ENCODE assay signal across 21 cellular contexts in genomic region chr22:23133922-23134321, GRCh38. TPM values are rescaled to one million over a fixed set of nuclear protein-coding genes. Genes with fewer than 3 reads are reported as not detected.
DNase-seq lines count a peak whose midpoint lies in the region; ATAC-seq, FAIRE-seq and TF ChIP-seq lines count a peak whose summit lies in the region.
"Had no signal": no experiment of that assay in that cellular context is flagged by ENCODE, and none has a peak within 500 bp of the region (broad histone marks: within the 10 kb centered on the region; RNA-seq: fewer than 3 reads in every experiment).

No MANE protein-coding gene starts in this region.

- no peaks in the 10 kb centered on the region for H3K79me2 ChIP-seq in K562 (ENCODE audit: control insufficient read depth, insufficient read depth, low read length)

- TF ChIP-seq CTCF in natural killer cell (IDR thresholded peaks at IDR 0.05), result no peak
- no peak for TF ChIP-seq CTCF in K562 (IDR thresholded peaks at IDR 0.05 in 2 of 3, conservative IDR thresholded peaks at IDR 0.05 in 1 of 3; ENCODE audit: insufficient read depth in 2 of 3, low read depth in 1 of 3, low read length in 3 of 3)

- no peak overlapping the region for H3K4me3 ChIP-seq in K562
- H3K4me3 ChIP-seq: BLaER1 treated with 17β-estradiol and CSF1 and Interleukin-3, amounts not matched to agents 10 nM and 100 nM had no signal

- WGBS in K562 (ENCODE audit: insufficient coverage, low coverage, missing lambda C conversion rate), result 3% methylated on average over 10 of the region's 10 CpGs

- FAIRE-seq in K562 (lab: Jason Lieb, UNC), result no peak
- FAIRE-seq: D721Med, G401.6, GM12891, GM19239, H54, HTR-8/SVneo had no signal

- no peaks in the 10 kb centered on the region for H3K36me3 Mint-ChIP-seq in natural killer cell
- no peaks in the 10 kb centered on the region for H3K36me3 Mint-ChIP-seq in natural killer cell treated with Interleukin-12 subunit alpha and Interleukin-12 subunit beta and Interleukin-15 and Interleukin-18, amount 100 ng/mL, for 72 hours
- no peaks in the 10 kb centered on the region for H3K36me3 Mint-ChIP-seq in immature natural killer cell
- H3K36me3 Mint-ChIP-seq: CD8-positive, alpha-beta T cell had no signal

- no peak overlapping the region; a peak in 1 of 4 replicates for H3K9ac ChIP-seq in K562 (ENCODE audit: insufficient read depth in 1 of 2, low read depth in 2 of 2, low read length in 2 of 2)
- H3K9ac ChIP-seq: BLaER1 treated with 17β-estradiol and CSF1 and Interleukin-3, amounts not matched to agents 10 nM and 100 nM had no signal

- DNase-seq in natural killer cell, result no peak
- DNase-seq in natural killer cell treated with Interleukin-12 subunit alpha and Interleukin-12 subunit beta and Interleukin-15 and Interleukin-18, amount 100 ng/mL, for 72 hours (ENCODE audit: low spot score), result no peak
- peak in 3 of 4 experiments; percentile 49 to 55 (median 50) for DNase-seq in K562 (ENCODE audit: extremely low read depth in 1 of 4, low spot score in 3 of 4)
- DNase-seq in immature natural killer cell, result no peak
- no peak for DNase-seq in NCI-H526 treated with DMSO at 0.1 percent for 48 hours (lab: John Stamatoyannopoulos, UW)
- DNase-seq in central memory CD4-positive, alpha-beta T cell, result no peak
- DNase-seq: Caco-2; CD8-positive, alpha-beta T cell; HFFc6; IMR-90 had no signal

- peaks cover 21% of the 10 kb centered on the region for H4K20me1 ChIP-seq in K562 (replicated peaks; ENCODE audit: control insufficient read depth, insufficient read depth, low read length)
- H4K20me1 ChIP-seq: BLaER1 treated with 17β-estradiol and CSF1 and Interleukin-3, amounts not matched to agents 10 nM and 100 nM had no signal

- H3K4me3 Mint-ChIP-seq in natural killer cell (no peak overlapping the region), immature natural killer cell (peak overlapping the region in 1 of 5 donors; percentile 60)
- no peak overlapping the region for H3K4me3 Mint-ChIP-seq in natural killer cell treated with Interleukin-12 subunit alpha and Interleukin-12 subunit beta and Interleukin-15 and Interleukin-18, amount 100 ng/mL, for 72 hours
- H3K4me3 Mint-ChIP-seq: B cell; CD8-positive, alpha-beta T cell; HFFc6 had no signal

- no peaks in the 10 kb centered on the region; a peak in 1 of 5 replicates for H3K4me1 ChIP-seq in K562 (replicated peaks in 1 of 2; ENCODE audit: control insufficient read depth in 2 of 2, insufficient read depth in 2 of 2, low read length in 2 of 2)
- H3K4me1 ChIP-seq: Caco-2 had no signal

- no peak for TF ChIP-seq EP300 in K562 (IDR thresholded peaks at IDR 0.05; ENCODE audit: low read length)

- CTCF ChIA-PET in K562 (lab: Yijun Ruan, JAX; ENCODE audit: low intra/inter-chr PET ratio), result interaction anchor here (0.7 to 12.0 kb wide), 2 partner anchors 175 to 383 kb away, joined by 3 to 549 read pairs; no protein-coding TSS in a partner anchor

- no peak overlapping the region for H3K4me2 ChIP-seq in K562 (ENCODE audit: insufficient read depth, low read length)

- no peak overlapping the region for H2AFZ ChIP-seq in K562 (ENCODE audit: low read depth, low read length)

- no peak for TF ChIP-seq POLR2A in K562 (conservative IDR thresholded peaks at IDR 0.05)

- in situ Hi-C loops in K562 (cut with MboI), result no loop called here

- no peak for ATAC-seq in natural killer cell
- no peak for ATAC-seq in natural killer cell treated with Interleukin-12 subunit alpha and Interleukin-12 subunit beta and Interleukin-15 and Interleukin-18, amount 100 ng/mL, for 72 hours
- ATAC-seq in K562, result peak; percentile 2; the same call in 2 of the 3 replicates
- ATAC-seq in activated CD4-positive, CD25-positive, alpha-beta regulatory T cell treated with anti-CD3 and anti-CD28 coated beads, Interleukin-2, amount 50 U/mL, for 24 hours, result no peak
- ATAC-seq: CD8-positive, alpha-beta T cell; HCT116 had no signal

- peaks cover 16 to 37% of the 10 kb centered on the region in 2 donors for H3K4me1 Mint-ChIP-seq in natural killer cell
- peaks cover 21 to 29% of the 10 kb centered on the region in 2 donors for H3K4me1 Mint-ChIP-seq in natural killer cell treated with Interleukin-12 subunit alpha and Interleukin-12 subunit beta and Interleukin-15 and Interleukin-18, amount 100 ng/mL, for 72 hours (ENCODE audit: low read depth in 2 of 2)
- peaks cover 54 to 56% of the 10 kb centered on the region in 2 donors for H3K4me1 Mint-ChIP-seq in immature natural killer cell

- no peaks in the 10 kb centered on the region for H3K27me3 Mint-ChIP-seq in natural killer cell (ENCODE audit: low read depth in 2 of 2)
- H3K27me3 Mint-ChIP-seq in natural killer cell treated with Interleukin-12 subunit alpha and Interleukin-12 subunit beta and Interleukin-15 and Interleukin-18, amount 100 ng/mL, for 72 hours, result no peaks in the 10 kb centered on the region
- peaks cover 10 to 13% (median 13%) of the 10 kb centered on the region in 3 donors for H3K27me3 Mint-ChIP-seq in immature natural killer cell (ENCODE audit: low read depth in 3 of 3)
- H3K27me3 Mint-ChIP-seq: B cell had no signal

- TF ChIP-seq RAD21 in K562 (CRISPR knock-in tag; conservative IDR thresholded peaks at IDR 0.05 in 1 of 2, IDR thresholded peaks at IDR 0.05 in 1 of 2), result no peak

- no peaks in the 10 kb centered on the region for H3K36me3 ChIP-seq in K562 (ENCODE audit: control insufficient read depth, insufficient read depth, low read length)
- H3K36me3 ChIP-seq: BLaER1 treated with 17β-estradiol and CSF1 and Interleukin-3, amounts not matched to agents 10 nM and 100 nM had no signal

- peaks cover 4% of the 10 kb centered on the region for H3K9me1 ChIP-seq in K562 (ENCODE audit: control insufficient read depth, insufficient read depth, low read length)

- H3K27ac ChIP-seq in K562 (ENCODE audit: extremely low read depth, low read depth, low read length), result no peak overlapping the region

- BruUV-seq in K562 (replicated peaks; lab: Mats Ljungman, UMichigan), result no TSS peak

- peak overlapping the region; percentile 54 to 81 for H3K27ac Mint-ChIP-seq in natural killer cell
- H3K27ac Mint-ChIP-seq in natural killer cell treated with Interleukin-12 subunit alpha and Interleukin-12 subunit beta and Interleukin-15 and Interleukin-18, amount 100 ng/mL, for 72 hours, result peak overlapping the region in 1 of 2 donors; percentile 64
- H3K27ac Mint-ChIP-seq in immature natural killer cell, result peak overlapping the region; percentile 29 to 91 (median 70)
- H3K27ac Mint-ChIP-seq: CD8-positive, alpha-beta T cell; HFFc6 had no signal

- peaks cover 56 to 61% of the 10 kb centered on the region in 2 experiments for H3K27me3 ChIP-seq in K562 (ENCODE audit: control insufficient read depth in 2 of 2, insufficient read depth in 2 of 2, low read length in 2 of 2)
- H3K27me3 ChIP-seq: BLaER1 treated with 17β-estradiol and CSF1 and Interleukin-3, amounts not matched to agents 10 nM and 100 nM had no signal

- H3K9me3 Mint-ChIP-seq in natural killer cell, result no peaks in the 10 kb centered on the region
- H3K9me3 Mint-ChIP-seq in natural killer cell treated with Interleukin-12 subunit alpha and Interleukin-12 subunit beta and Interleukin-15 and Interleukin-18, amount 100 ng/mL, for 72 hours, result no peaks in the 10 kb centered on the region
- no peaks in the 10 kb centered on the region for H3K9me3 Mint-ChIP-seq in immature natural killer cell
- H3K9me3 Mint-ChIP-seq: CD8-positive, alpha-beta T cell; HFFc6 had no signal

- POLR2A ChIA-PET in K562 (lab: Yijun Ruan, JAX), result interaction anchor here (0.8 to 8.6 kb wide), 9 partner anchors 6 to 64 kb away, joined by 3 to 74 read pairs (median 4); partner anchors contain the start of genes GNAZ and RSPH14

- intact Hi-C loops in natural killer cell (cut with micrococcal nuclease), result no loop called here
- intact Hi-C loops in K562 (cut with micrococcal nuclease), result loop anchor here (2.0 kb wide), 1 partner anchor 19 kb away; no protein-coding TSS in a partner anchor

- H3K9me3 ChIP-seq in K562 (replicated peaks; ENCODE audit: control insufficient read depth, insufficient read depth, low read depth, low read length), result no peaks in the 10 kb centered on the region
- H3K9me3 ChIP-seq: BLaER1 treated with 17β-estradiol and CSF1 and Interleukin-3, amounts not matched to agents 10 nM and 100 nM; Caco-2 had no signal

RNA-seq across cellular contexts. Expression of gene RSPH14, which starts 7.9 kb away (rescaled TPM):
- total RNA-seq in natural killer cell (1 to 10 TPM; 1.4 to 4.9 (median 1.4) TPM), K562 (2014; rRNA removed) (not detected in 2 replicates), K562 (2014; rRNA removed; fragmentation: Illumina TruSeq; extraction: Trizol) (not detected in 2 replicates), K562 (2015; rRNA removed; fragmentation: Illumina TruSeq; extraction: Trizol) (not detected in 2 replicates), K562 (2021) (not detected in 2 replicates)
- total RNA-seq in natural killer cell treated with Interleukin-12 subunit alpha and Interleukin-12 subunit beta and Interleukin-15 and Interleukin-18, amount 100 ng/mL, for 72 hours, result not detected
- total RNA-seq in K562 (2011; cell fraction: chromatin; rRNA removed; ENCODE audit: low replicate concordance), result not detected in 2 replicates
- not detected in 2 replicates for total RNA-seq in K562 (2011; cell fraction: nucleolus; rRNA removed)
- not detected in 2 replicates for total RNA-seq in K562 (2011; cell fraction: nucleoplasm; rRNA removed)
- polyA plus RNA-seq in K562 (2011; rRNA removed) (0.24 TPM in 1 of 2 replicates, not detected in the other), K562 (2014; fragmentation: Illumina TruSeq; extraction: Trizol) (not detected in 2 replicates), K562 (2014; fragmentation: Nextera tagmentation; extraction: Ambion mirVana) (under 1 TPM in 1 of 2 experiments, not detected in 1; 0.35 TPM), K562 (2014; rRNA removed) (not detected in 2 replicates), immature natural killer cell (under 1 TPM in 2 of 3 donors, not detected in 1; 0.26 to 0.66 TPM)
- not detected in 2 replicates for polyA plus RNA-seq in K562 (2011; cell fraction: cytosol; rRNA removed)
- 0.27 TPM in 1 of 2 replicates, not detected in the other for polyA plus RNA-seq in K562 (2011; cell fraction: nucleus; rRNA removed)
- polyA plus RNA-seq in K562 (2012), result not detected in 2 replicates
- not detected in 2 replicates for polyA minus RNA-seq in K562 (2011; rRNA and poly(A)+ RNA removed)
- not detected in 2 replicates for polyA minus RNA-seq in K562 (2011; cell fraction: cytosol; rRNA and poly(A)+ RNA removed)
- polyA minus RNA-seq in K562 (2011; cell fraction: nucleus; rRNA and poly(A)+ RNA removed), result not detected in 2 replicates
- total RNA-seq: A172, B cell, HFFc6, IMR-90 had no signal
- polyA plus RNA-seq: IMR-90 had no signal

RNA-seq across cellular contexts. Expression of gene RAB36, which starts 11.4 kb away (rescaled TPM):
- total RNA-seq in natural killer cell (1 to 10 TPM; 1.7 to 2.9 (median 2.6) TPM), K562 (2014; rRNA removed) (0.04 and 0.50 TPM in 2 replicates), K562 (2014; rRNA removed; fragmentation: Illumina TruSeq; extraction: Trizol) (not detected in 2 replicates), K562 (2015; rRNA removed; fragmentation: Illumina TruSeq; extraction: Trizol) (not detected in 2 replicates), K562 (2021) (0.09 TPM in 1 of 2 replicates, not detected in the other)
- 1 to 10 TPM; 2.1 to 2.7 TPM for total RNA-seq in natural killer cell treated with Interleukin-12 subunit alpha and Interleukin-12 subunit beta and Interleukin-15 and Interleukin-18, amount 100 ng/mL, for 72 hours
- not detected in 2 replicates for total RNA-seq in K562 (2011; cell fraction: chromatin; rRNA removed; ENCODE audit: low replicate concordance)
- total RNA-seq in K562 (2011; cell fraction: nucleolus; rRNA removed), result not detected in 2 replicates
- total RNA-seq in K562 (2011; cell fraction: nucleoplasm; rRNA removed), result not detected in 2 replicates
- polyA plus RNA-seq in K562 (2011; rRNA removed) (0.01 and 0.04 TPM in 2 replicates), K562 (2014; fragmentation: Illumina TruSeq; extraction: Trizol) (not detected in 2 replicates), K562 (2014; fragmentation: Nextera tagmentation; extraction: Ambion mirVana) (under 1 TPM; 0.04 to 0.08 TPM), K562 (2014; rRNA removed) (0.08 TPM in 1 of 2 replicates, not detected in the other), immature natural killer cell (1 to 10 TPM in 2 of 3 donors, not detected in 1; 1.8 to 3.7 TPM)
- polyA plus RNA-seq in K562 (2011; cell fraction: cytosol; rRNA removed), result 0.58 TPM in 1 of 2 replicates, not detected in the other
- polyA plus RNA-seq in K562 (2011; cell fraction: nucleus; rRNA removed), result 0.06 TPM in 1 of 2 replicates, not detected in the other
- polyA plus RNA-seq in K562 (2012), result 0.08 and 0.18 TPM in 2 replicates
- polyA minus RNA-seq in K562 (2011; rRNA and poly(A)+ RNA removed), result 0.42 TPM in 1 of 2 replicates, not detected in the other
- not detected in 2 replicates for polyA minus RNA-seq in K562 (2011; cell fraction: cytosol; rRNA and poly(A)+ RNA removed)
- polyA minus RNA-seq in K562 (2011; cell fraction: nucleus; rRNA and poly(A)+ RNA removed), result 0.11 and 0.40 TPM in 2 replicates

RNA-seq across cellular contexts. Expression of gene BCR, which starts 46.4 kb away (rescaled TPM):
- total RNA-seq in natural killer cell (100 to 1,000 TPM; 166 to 186 (median 167) TPM), K562 (2014; rRNA removed) (81.7 and 100 TPM in 2 replicates), K562 (2014; rRNA removed; fragmentation: Illumina TruSeq; extraction: Trizol) (27.5 and 45.6 TPM in 2 replicates), K562 (2015; rRNA removed; fragmentation: Illumina TruSeq; extraction: Trizol) (65.7 and 68.4 TPM in 2 replicates), K562 (2021) (144 and 150 TPM in 2 replicates)
- 10 to 100 TPM; 55.4 to 65.8 TPM for total RNA-seq in natural killer cell treated with Interleukin-12 subunit alpha and Interleukin-12 subunit beta and Interleukin-15 and Interleukin-18, amount 100 ng/mL, for 72 hours
- total RNA-seq in K562 (2011; cell fraction: chromatin; rRNA removed; ENCODE audit: low replicate concordance), result 234 and 446 TPM in 2 replicates
- total RNA-seq in K562 (2011; cell fraction: nucleolus; rRNA removed), result 279 and 314 TPM in 2 replicates
- total RNA-seq in K562 (2011; cell fraction: nucleoplasm; rRNA removed), result 196 and 222 TPM in 2 replicates
- polyA plus RNA-seq in K562 (2011; rRNA removed) (20.9 and 36.8 TPM in 2 replicates), K562 (2014; fragmentation: Illumina TruSeq; extraction: Trizol) (45.8 and 60.4 TPM in 2 replicates), K562 (2014; fragmentation: Nextera tagmentation; extraction: Ambion mirVana) (under 1 TPM; 0.41 to 0.70 TPM), K562 (2014; rRNA removed) (34.9 and 36.1 TPM in 2 replicates), immature natural killer cell (10 to 100 TPM in 1 of 3 donors, 1 to 10 TPM in 2; 4.1 to 12.5 (median 5.6) TPM)
- 26.4 and 31.1 TPM in 2 replicates for polyA plus RNA-seq in K562 (2011; cell fraction: cytosol; rRNA removed)
- polyA plus RNA-seq in K562 (2011; cell fraction: nucleus; rRNA removed), result 57.9 and 76.9 TPM in 2 replicates
- polyA plus RNA-seq in K562 (2012), result 73.9 and 75.3 TPM in 2 replicates
- polyA minus RNA-seq in K562 (2011; rRNA and poly(A)+ RNA removed), result 113 and 124 TPM in 2 replicates
- 132 and 181 TPM in 2 replicates for polyA minus RNA-seq in K562 (2011; cell fraction: cytosol; rRNA and poly(A)+ RNA removed)
- 138 and 300 TPM in 2 replicates for polyA minus RNA-seq in K562 (2011; cell fraction: nucleus; rRNA and poly(A)+ RNA removed)

Comparison
In these comparisons a context has a peak if more than half of its experiments do, and no peak if none do; other contexts are left out.
1. DNase-seq: peak in K562 (3 of 4); none in natural killer cell (single experiment), natural killer cell treated with Interleukin-12 subunit alpha and Interleukin-12 subunit beta and Interleukin-15 and Interleukin-18, amount 100 ng/mL, for 72 hours (single experiment), immature natural killer cell (0 of 3), NCI-H526 treated with DMSO at 0.1 percent for 48 hours (single experiment) and central memory CD4-positive, alpha-beta T cell (single experiment).